ENCODE assay signal across 1 cellular context in genomic region chr10:73787031-73787800, GRCh38.
TF ChIP-seq lines count a peak whose summit lies in the region.

No MANE protein-coding gene starts in this region.

TF ChIP-seq in HepG2, 621 proteins besides CTCF, POLR2A, EP300 and RAD21:
- 0 out of 2 replicates have a peak, but pooled peaks have one; percentile 2 for TF ChIP-seq MEF2D (CRISPR knock-in tag; IDR thresholded peaks at IDR 0.05)
